ENCODE assay signal across 1 cellular context in genomic region chr6:3139090-3139903, GRCh38.
TF ChIP-seq lines count a peak whose summit lies in the region.

No MANE protein-coding gene starts in this region.

TF ChIP-seq in HepG2, 621 proteins besides CTCF, POLR2A, EP300 and RAD21 (continued from another document and continues in another):
- TF ChIP-seq ZNF644 (CRISPR knock-in tag; IDR thresholded peaks at IDR 0.05; ENCODE audit: low read depth) (peak; percentile 38; the same call in 1 of the 2 replicates), BORCS8-MEF2B (CRISPR knock-in tag; IDR thresholded peaks at IDR 0.05) (peak; percentile 24; the same call in 1 of the 2 replicates), CENPT (CRISPR knock-in tag; IDR thresholded peaks at IDR 0.05; ENCODE audit: low read depth) (no peak), FOSL2 (CRISPR knock-in tag; IDR thresholded peaks at IDR 0.05) (peak; percentile 96), ZBTB7A (CRISPR knock-in tag; IDR thresholded peaks at IDR 0.05) (no peak), ZNF337 (CRISPR knock-in tag; IDR thresholded peaks at IDR 0.05; ENCODE audit: borderline replicate concordance, low read depth) (no peak), TAF1 (CRISPR knock-in tag; IDR thresholded peaks at IDR 0.05) (no peak; the same call in 1 of the 2 replicates), GLI4 (CRISPR knock-in tag; IDR thresholded peaks at IDR 0.05; ENCODE audit: borderline replicate concordance) (no peak), MEIS1 (CRISPR knock-in tag; IDR thresholded peaks at IDR 0.05; ENCODE audit: borderline replicate concordance) (peak; percentile 88; the same call in 1 of the 2 replicates), ZNF160 (CRISPR knock-in tag; IDR thresholded peaks at IDR 0.05) (no peak), ZNF232 (CRISPR knock-in tag; IDR thresholded peaks at IDR 0.05; ENCODE audit: borderline replicate concordance) (peak; percentile 63; the same call in 1 of the 2 replicates), ZBTB46 (CRISPR knock-in tag; IDR thresholded peaks at IDR 0.05; ENCODE audit: borderline replicate concordance) (no peak; the same call in 1 of the 2 replicates), HOXA5 (CRISPR knock-in tag; IDR thresholded peaks at IDR 0.05) (peak; percentile 83), KDM5B (CRISPR knock-in tag; IDR thresholded peaks at IDR 0.05; ENCODE audit: borderline replicate concordance) (peak; percentile 53; the same call in 1 of the 2 replicates), HNRNPH1 (optimal IDR thresholded peaks at IDR 0.05; ENCODE audit: low read depth, low read length) (no peak), ZNF335 (CRISPR knock-in tag; IDR thresholded peaks at IDR 0.05) (peak; percentile 81; the same call in 1 of the 2 replicates), U2AF2 (IDR thresholded peaks at IDR 0.05; ENCODE audit: low read depth, low read length) (no peak), ZMAT5 (CRISPR knock-in tag; IDR thresholded peaks at IDR 0.05; ENCODE audit: borderline replicate concordance, low read depth) (no peak), PAX8 (CRISPR knock-in tag; IDR thresholded peaks at IDR 0.05; ENCODE audit: borderline replicate concordance) (no peak), ZNF652 (CRISPR knock-in tag; IDR thresholded peaks at IDR 0.05; ENCODE audit: borderline replicate concordance, low read depth) (peak; percentile 95), ELF3 (CRISPR knock-in tag; IDR thresholded peaks at IDR 0.05) (peak; percentile 98), EEA1 (CRISPR knock-in tag; IDR thresholded peaks at IDR 0.05; ENCODE audit: borderline replicate concordance) (no peak), MED13 (CRISPR knock-in tag; IDR thresholded peaks at IDR 0.05) (0 out of 2 replicates have a peak, but pooled peaks have one; percentile 43), ZNF407 (CRISPR knock-in tag; IDR thresholded peaks at IDR 0.05; ENCODE audit: not compliant biosample characterization) (no peak), ZEB1 (IDR thresholded peaks at IDR 0.05; ENCODE audit: insufficient replicate concordance, low read depth) (peak; percentile 53), TEAD2 (CRISPR knock-in tag; IDR thresholded peaks at IDR 0.05) (no peak), ZNF883 (CRISPR knock-in tag; IDR thresholded peaks at IDR 0.05; ENCODE audit: not compliant biosample characterization) (no peak), MTF2 (CRISPR knock-in tag; IDR thresholded peaks at IDR 0.05; ENCODE audit: borderline replicate concordance) (no peak), TARDBP (CRISPR knock-in tag; IDR thresholded peaks at IDR 0.05) (peak; percentile 97), BCLAF1 (IDR thresholded peaks at IDR 0.05) (no peak), KLF12 (CRISPR knock-in tag; IDR thresholded peaks at IDR 0.05; ENCODE audit: borderline replicate concordance) (no peak), HDAC1 (CRISPR knock-in tag; IDR thresholded peaks at IDR 0.05) (peak; percentile 91), AKAP8 (CRISPR knock-in tag; IDR thresholded peaks at IDR 0.05) (no peak), THAP7 (CRISPR knock-in tag; IDR thresholded peaks at IDR 0.05) (no peak)
- TF ChIP-seq, protein P1, sequence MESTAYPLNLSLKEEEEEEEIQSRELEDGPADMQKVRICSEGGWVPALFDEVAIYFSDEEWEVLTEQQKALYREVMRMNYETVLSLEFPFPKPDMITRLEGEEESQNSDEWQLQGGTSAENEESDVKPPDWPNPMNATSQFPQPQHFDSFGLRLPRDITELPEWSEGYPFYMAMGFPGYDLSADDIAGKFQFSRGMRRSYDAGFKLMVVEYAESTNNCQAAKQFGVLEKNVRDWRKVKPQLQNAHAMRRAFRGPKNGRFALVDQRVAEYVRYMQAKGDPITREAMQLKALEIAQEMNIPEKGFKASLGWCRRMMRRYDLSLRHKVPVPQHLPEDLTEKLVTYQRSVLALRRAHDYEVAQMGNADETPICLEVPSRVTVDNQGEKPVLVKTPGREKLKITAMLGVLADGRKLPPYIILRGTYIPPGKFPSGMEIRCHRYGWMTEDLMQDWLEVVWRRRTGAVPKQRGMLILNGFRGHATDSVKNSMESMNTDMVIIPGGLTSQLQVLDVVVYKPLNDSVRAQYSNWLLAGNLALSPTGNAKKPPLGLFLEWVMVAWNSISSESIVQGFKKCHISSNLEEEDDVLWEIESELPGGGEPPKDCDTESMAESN (CRISPR knock-in tag; conservative IDR thresholded peaks at IDR 0.05), result 0 out of 2 replicates have a peak, but pooled peaks have one; percentile 60
- TF ChIP-seq, protein P2, sequence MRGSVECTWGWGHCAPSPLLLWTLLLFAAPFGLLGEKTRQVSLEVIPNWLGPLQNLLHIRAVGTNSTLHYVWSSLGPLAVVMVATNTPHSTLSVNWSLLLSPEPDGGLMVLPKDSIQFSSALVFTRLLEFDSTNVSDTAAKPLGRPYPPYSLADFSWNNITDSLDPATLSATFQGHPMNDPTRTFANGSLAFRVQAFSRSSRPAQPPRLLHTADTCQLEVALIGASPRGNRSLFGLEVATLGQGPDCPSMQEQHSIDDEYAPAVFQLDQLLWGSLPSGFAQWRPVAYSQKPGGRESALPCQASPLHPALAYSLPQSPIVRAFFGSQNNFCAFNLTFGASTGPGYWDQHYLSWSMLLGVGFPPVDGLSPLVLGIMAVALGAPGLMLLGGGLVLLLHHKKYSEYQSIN (CRISPR knock-in tag; IDR thresholded peaks at IDR 0.05; ENCODE audit: borderline replicate concordance), result no peak
- TF ChIP-seq, protein P3, sequence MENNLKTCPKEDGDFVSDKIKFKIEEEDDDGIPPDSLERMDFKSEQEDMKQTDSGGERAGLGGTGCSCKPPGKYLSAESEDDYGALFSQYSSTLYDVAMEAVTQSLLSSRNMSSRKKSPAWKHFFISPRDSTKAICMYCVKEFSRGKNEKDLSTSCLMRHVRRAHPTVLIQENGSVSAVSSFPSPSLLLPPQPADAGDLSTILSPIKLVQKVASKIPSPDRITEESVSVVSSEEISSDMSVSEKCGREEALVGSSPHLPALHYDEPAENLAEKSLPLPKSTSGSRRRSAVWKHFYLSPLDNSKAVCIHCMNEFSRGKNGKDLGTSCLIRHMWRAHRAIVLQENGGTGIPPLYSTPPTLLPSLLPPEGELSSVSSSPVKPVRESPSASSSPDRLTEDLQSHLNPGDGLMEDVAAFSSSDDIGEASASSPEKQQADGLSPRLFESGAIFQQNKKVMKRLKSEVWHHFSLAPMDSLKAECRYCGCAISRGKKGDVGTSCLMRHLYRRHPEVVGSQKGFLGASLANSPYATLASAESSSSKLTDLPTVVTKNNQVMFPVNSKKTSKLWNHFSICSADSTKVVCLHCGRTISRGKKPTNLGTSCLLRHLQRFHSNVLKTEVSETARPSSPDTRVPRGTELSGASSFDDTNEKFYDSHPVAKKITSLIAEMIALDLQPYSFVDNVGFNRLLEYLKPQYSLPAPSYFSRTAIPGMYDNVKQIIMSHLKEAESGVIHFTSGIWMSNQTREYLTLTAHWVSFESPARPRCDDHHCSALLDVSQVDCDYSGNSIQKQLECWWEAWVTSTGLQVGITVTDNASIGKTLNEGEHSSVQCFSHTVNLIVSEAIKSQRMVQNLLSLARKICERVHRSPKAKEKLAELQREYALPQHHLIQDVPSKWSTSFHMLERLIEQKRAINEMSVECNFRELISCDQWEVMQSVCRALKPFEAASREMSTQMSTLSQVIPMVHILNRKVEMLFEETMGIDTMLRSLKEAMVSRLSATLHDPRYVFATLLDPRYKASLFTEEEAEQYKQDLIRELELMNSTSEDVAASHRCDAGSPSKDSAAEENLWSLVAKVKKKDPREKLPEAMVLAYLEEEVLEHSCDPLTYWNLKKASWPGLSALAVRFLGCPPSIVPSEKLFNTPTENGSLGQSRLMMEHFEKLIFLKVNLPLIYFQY (CRISPR knock-in tag; IDR thresholded peaks at IDR 0.05; ENCODE audit: borderline replicate concordance), result peak; percentile 68; the same call in 1 of the 2 replicates
- TF ChIP-seq, protein P4, sequence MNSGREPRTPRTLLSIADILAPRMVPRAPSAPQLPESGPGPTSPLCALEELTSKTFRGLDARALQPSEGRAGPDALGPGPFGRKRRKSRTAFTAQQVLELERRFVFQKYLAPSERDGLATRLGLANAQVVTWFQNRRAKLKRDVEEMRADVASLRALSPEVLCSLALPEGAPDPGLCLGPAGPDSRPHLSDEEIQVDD (CRISPR knock-in tag; IDR thresholded peaks at IDR 0.05; ENCODE audit: borderline replicate concordance), result no peak
